In the genomic region with DNA sequence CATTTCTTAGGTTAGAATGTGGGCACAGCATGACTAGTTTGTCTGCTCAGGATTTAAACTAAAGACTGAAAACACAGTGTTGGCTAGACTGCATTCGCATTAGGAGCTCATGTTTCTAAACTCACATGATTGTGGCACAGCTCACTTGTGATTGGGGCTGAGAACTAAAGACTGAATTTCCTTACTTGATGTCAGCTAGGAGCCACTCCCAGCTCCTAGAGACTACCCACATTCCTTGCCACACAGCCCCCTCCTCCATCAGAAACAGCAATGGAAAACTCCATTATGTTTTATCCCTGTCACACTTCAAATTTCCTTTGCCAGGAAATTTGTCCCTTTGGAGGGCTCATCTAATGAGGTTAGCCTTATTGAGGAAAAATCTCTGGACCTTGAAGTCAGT, we compare ENCODE assay signal across 27 cellular contexts.
"Had no signal": no experiment of that assay in that cellular context is flagged by ENCODE, and none has a peak within 500 bp of the region (broad histone marks: within the 10 kb centered on the region; RNA-seq: fewer than 3 reads in every experiment).

No MANE protein-coding gene starts in this region.

- H3K4me2 ChIP-seq: hepatocyte had no signal

- H3K27ac Mint-ChIP-seq: activated CD4-positive, alpha-beta T cell treated with anti-CD3 and anti-CD28 coated beads, Interleukin-2, amount 10 ng/mL, durations not matched to agents 7 days and 5 days; activated CD8-positive, alpha-beta T cell treated with anti-CD3 and anti-CD28 coated beads for 36 hours; activated naive CD4-positive, alpha-beta T cell treated with anti-CD3 and anti-CD28 coated beads, Interleukin-2, amount 10 ng/mL, durations not matched to agents 7 days and 5 days; activated naive CD8-positive, alpha-beta T cell treated with anti-CD3 and anti-CD28 coated beads, Interleukin-2, amount 10 ng/mL, durations not matched to agents 7 days and 5 days; activated T-helper 1 cell treated with anti-CD3 and anti-CD28 coated beads, Interleukin-12 subunit alpha, Interleukin-12 subunit beta, Interleukin-2, Interleukin-4 antibody, amounts not matched to agents 30 ng/mL and 10 ng/mL and 1 ng/mL, durations not matched to agents 14 hours and 24 hours and 36 hours; effector memory CD8-positive, alpha-beta T cell; T-helper 17 cell; T-helper 2 cell treated with Interferon-gamma antibody and Interleukin-4, amounts not matched to agents 5 μg/mL and 100 μg/mL, for 36 hours had no signal

- H3K27me3 Mint-ChIP-seq: activated CD4-positive, alpha-beta T cell treated with anti-CD3 and anti-CD28 coated beads, Interleukin-2, amount 10 ng/mL, durations not matched to agents 7 days and 5 days; activated CD8-positive, alpha-beta T cell treated with anti-CD3 and anti-CD28 coated beads for 36 hours; activated naive CD4-positive, alpha-beta T cell treated with anti-CD3 and anti-CD28 coated beads, Interleukin-2, amount 10 ng/mL, durations not matched to agents 7 days and 5 days; activated naive CD8-positive, alpha-beta T cell treated with anti-CD3 and anti-CD28 coated beads, Interleukin-2, amount 10 ng/mL, durations not matched to agents 7 days and 5 days; effector memory CD8-positive, alpha-beta T cell; T-helper 17 cell had no signal

- H3K4me1 ChIP-seq: esophagus muscularis mucosa, gastroesophageal sphincter, heart right ventricle had no signal

- H3K9me3 ChIP-seq: esophagus muscularis mucosa, gastroesophageal sphincter had no signal

- H2AFZ ChIP-seq: hepatocyte had no signal

- FAIRE-seq: astrocyte, colon had no signal

- DNase-seq: activated CD4-positive, alpha-beta T cell treated with anti-CD3 and anti-CD28 coated beads for 1 hour; activated CD4-positive, alpha-beta T cell treated with anti-CD3 and anti-CD28 coated beads for 4 hours; activated CD4-positive, alpha-beta T cell treated with anti-CD3 and anti-CD28 coated beads, Interleukin-2, amount 10 ng/mL, durations not matched to agents 7 days and 5 days; activated CD4-positive, alpha-beta T cell treated with anti-CD3 and anti-CD28 coated beads, Interleukin-2, amount 50 U/mL, for 4 hours; activated CD8-positive, alpha-beta memory T cell treated with anti-CD3 and anti-CD28 coated beads for 24 hours; activated gamma-delta T cell; activated naive CD4-positive, alpha-beta T cell; activated naive CD4-positive, alpha-beta T cell treated with anti-CD3 and anti-CD28 coated beads, Interleukin-2, amount 10 ng/mL, durations not matched to agents 7 days and 5 days; activated naive CD8-positive, alpha-beta T cell treated with anti-CD3 and anti-CD28 coated beads, Interleukin-2, amount 10 ng/mL, durations not matched to agents 7 days and 5 days; activated T-cell treated with anti-CD3 and anti-CD28 coated beads, Interleukin-2, amount 50 U/mL, for 48 hours; brain microvascular endothelial cell; cortex of kidney; dermis blood vessel endothelial cell; effector CD4-positive, alpha-beta T cell; effector memory CD8-positive, alpha-beta T cell; foreskin melanocyte; heart right ventricle; T-helper 17 cell; T1000 had no signal

- H3K4me3 ChIP-seq: esophagus muscularis mucosa, gastroesophageal sphincter, heart right ventricle, hepatocyte had no signal

- H3K79me2 ChIP-seq: hepatocyte had no signal

- H3K4me3 Mint-ChIP-seq: activated CD4-positive, alpha-beta T cell treated with anti-CD3 and anti-CD28 coated beads, Interleukin-2, amount 10 ng/mL, durations not matched to agents 7 days and 5 days; activated CD8-positive, alpha-beta T cell treated with anti-CD3 and anti-CD28 coated beads for 36 hours; activated naive CD4-positive, alpha-beta T cell treated with anti-CD3 and anti-CD28 coated beads, Interleukin-2, amount 10 ng/mL, durations not matched to agents 7 days and 5 days; activated naive CD8-positive, alpha-beta T cell treated with anti-CD3 and anti-CD28 coated beads, Interleukin-2, amount 10 ng/mL, durations not matched to agents 7 days and 5 days; activated T-helper 1 cell treated with anti-CD3 and anti-CD28 coated beads, Interleukin-12 subunit alpha, Interleukin-12 subunit beta, Interleukin-2, Interleukin-4 antibody, amounts not matched to agents 30 ng/mL and 10 ng/mL and 1 ng/mL, durations not matched to agents 14 hours and 24 hours and 36 hours; effector memory CD8-positive, alpha-beta T cell; T-helper 17 cell; T-helper 2 cell treated with Interferon-gamma antibody and Interleukin-4, amounts not matched to agents 5 μg/mL and 100 μg/mL, for 36 hours had no signal

- H3K9me3 Mint-ChIP-seq: activated CD8-positive, alpha-beta T cell treated with anti-CD3 and anti-CD28 coated beads for 36 hours; activated naive CD4-positive, alpha-beta T cell treated with anti-CD3 and anti-CD28 coated beads, Interleukin-2, amount 10 ng/mL, durations not matched to agents 7 days and 5 days; effector memory CD8-positive, alpha-beta T cell had no signal

- H3K27me3 ChIP-seq: brain microvascular endothelial cell, esophagus muscularis mucosa, gastroesophageal sphincter, heart right ventricle, hepatocyte had no signal

- H3K4me1 Mint-ChIP-seq: activated CD4-positive, alpha-beta T cell treated with anti-CD3 and anti-CD28 coated beads, Interleukin-2, amount 10 ng/mL, durations not matched to agents 7 days and 5 days; activated naive CD4-positive, alpha-beta T cell treated with anti-CD3 and anti-CD28 coated beads, Interleukin-2, amount 10 ng/mL, durations not matched to agents 7 days and 5 days; activated naive CD8-positive, alpha-beta T cell treated with anti-CD3 and anti-CD28 coated beads, Interleukin-2, amount 10 ng/mL, durations not matched to agents 7 days and 5 days had no signal

- H3K27ac ChIP-seq: brain microvascular endothelial cell, esophagus muscularis mucosa, gastroesophageal sphincter, heart right ventricle, hepatocyte had no signal

- ATAC-seq: effector memory CD8-positive, alpha-beta T cell; gastroesophageal sphincter; heart right ventricle; T-helper 17 cell had no signal
